8 cellular contexts compared by ENCODE assay signal in the genomic region with DNA sequence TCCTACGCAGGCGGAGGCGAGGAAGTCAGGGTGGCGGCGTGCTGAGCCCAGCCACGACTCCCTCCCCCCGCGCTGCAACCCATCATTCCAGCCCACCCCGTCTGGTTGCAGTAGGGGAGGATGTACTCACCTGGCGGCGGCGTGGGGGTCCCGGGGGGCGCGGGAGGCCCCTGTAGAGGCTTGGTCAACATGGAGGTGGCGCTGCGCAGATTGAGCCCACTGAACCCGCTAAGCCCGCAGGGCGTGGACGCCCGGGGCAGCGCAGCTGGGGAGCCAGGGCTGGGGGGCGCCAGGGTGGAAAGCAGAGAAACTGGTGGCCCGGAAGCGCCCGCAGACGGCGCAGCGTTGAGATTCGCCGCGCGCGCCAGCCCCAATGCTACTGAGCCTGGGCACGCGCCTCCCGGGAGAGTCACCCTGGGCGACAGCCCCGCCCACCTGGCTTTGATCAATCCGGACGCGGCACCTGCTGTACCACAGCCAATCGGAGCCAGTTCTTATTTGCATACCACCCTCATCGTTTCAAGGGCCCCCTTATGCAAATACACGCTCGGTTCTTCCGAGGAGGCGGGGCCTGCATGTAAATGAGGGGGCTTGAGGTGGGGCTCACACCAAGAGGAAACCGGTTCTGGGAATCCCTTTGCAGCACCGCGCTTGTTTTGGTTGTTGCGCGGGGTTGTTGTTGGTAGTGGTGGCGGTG. TPM values are rescaled to one million over a fixed set of nuclear protein-coding genes. Genes with fewer than 3 reads are reported as not detected.
A peak's percentile ranks its signal among the peaks of the same experiment; 100 is the strongest.
DNase-seq lines count a peak whose midpoint lies in the region; ATAC-seq, FAIRE-seq and TF ChIP-seq lines count a peak whose summit lies in the region.

A gene (minus strand): TSS at position 381 of the 697 bp plus-strand sequence. CDS start 190 bp downstream, at position 191.

- peak; percentile 66 for ATAC-seq in HG02840 (IDR thresholded peaks at IDR 0.05; ENCODE audit: low FRiP score, unreplicated experiment)
- ATAC-seq in activated naive CD8-positive, alpha-beta T cell treated with anti-CD3 and anti-CD28 coated beads, Interleukin-2, amount 10 ng/mL, durations not matched to agents 7 days and 5 days (ENCODE audit: low read depth): peak; percentile 79
- peak; percentile 89 to 91 for ATAC-seq in upper lobe of left lung (ENCODE audit: low FRiP score in 2 of 2)

- peaks cover 3 to 24% (median 4%) of the 10 kb centered on the region in 4 donors for H3K4me1 ChIP-seq in upper lobe of left lung

- H3K9me3 ChIP-seq in upper lobe of left lung: no peaks in the 10 kb centered on the region

- peak in 2 of 6 experiments; percentile 11 to 15 for TF ChIP-seq CTCF in upper lobe of left lung (IDR thresholded peaks at IDR 0.05)

- peak within 1 kb of the TSS; percentile 80 to 88 (median 85) for H3K27ac ChIP-seq in upper lobe of left lung

- peak; percentile 100 for FAIRE-seq in GM12891 (lab: Jason Lieb, UNC)

- peaks cover 28% of the 10 kb centered on the region for H3K4me1 Mint-ChIP-seq in activated naive CD8-positive, alpha-beta T cell treated with anti-CD3 and anti-CD28 coated beads, Interleukin-2, amount 10 ng/mL, durations not matched to agents 7 days and 5 days

- peak within 1 kb of the TSS; percentile 93 for H3K27ac Mint-ChIP-seq in activated naive CD8-positive, alpha-beta T cell treated with anti-CD3 and anti-CD28 coated beads, Interleukin-2, amount 10 ng/mL, durations not matched to agents 7 days and 5 days

- peak within 1 kb of the TSS; percentile 97 for H3K4me3 Mint-ChIP-seq in activated naive CD8-positive, alpha-beta T cell treated with anti-CD3 and anti-CD28 coated beads, Interleukin-2, amount 10 ng/mL, durations not matched to agents 7 days and 5 days

- H3K4me3 ChIP-seq in upper lobe of left lung: peak within 1 kb of the TSS; percentile 49 to 75 (median 64)

- peaks cover 0 to 6% (median 0%) of the 10 kb centered on the region in 4 donors for H3K27me3 ChIP-seq in upper lobe of left lung

- 43% methylated on average over 52 of the region's 55 CpGs; no CpG with 5 or more reads in 1 of the 2 donors for WGBS in upper lobe of left lung, 2 donors

- TF ChIP-seq POLR2A in GM12891 (IDR thresholded peaks at IDR 0.05; ENCODE audit: low read depth, low read length) (peak; percentile 94), upper lobe of left lung (IDR thresholded peaks at IDR 0.05) (peak in 3 of 4 donors; percentile 85 to 98 (median 97))

- H3K36me3 Mint-ChIP-seq in activated naive CD8-positive, alpha-beta T cell treated with anti-CD3 and anti-CD28 coated beads, Interleukin-2, amount 10 ng/mL, durations not matched to agents 7 days and 5 days: peaks cover 14% of the 10 kb centered on the region

- no peaks in the 10 kb centered on the region for H3K9me3 Mint-ChIP-seq in activated naive CD8-positive, alpha-beta T cell treated with anti-CD3 and anti-CD28 coated beads, Interleukin-2, amount 10 ng/mL, durations not matched to agents 7 days and 5 days

- TF ChIP-seq EP300 in upper lobe of left lung (IDR thresholded peaks at IDR 0.05): peak in 1 of 4 donors; percentile 24

- intact Hi-C loops in cardiac septum (cut with DNase I): loop anchor here (5.0 to 10.0 kb wide), 2 partner anchors 39 to 274 kb away; a partner anchor contains a TSS

- H3K27me3 Mint-ChIP-seq in activated naive CD8-positive, alpha-beta T cell treated with anti-CD3 and anti-CD28 coated beads, Interleukin-2, amount 10 ng/mL, durations not matched to agents 7 days and 5 days: no peaks in the 10 kb centered on the region

- peaks cover 0 to 35% (median 17%) of the 10 kb centered on the region in 4 donors for H3K36me3 ChIP-seq in upper lobe of left lung

- POLR2A ChIA-PET in activated naive CD8-positive, alpha-beta T cell treated with anti-CD3 and anti-CD28 coated beads, Interleukin-2, amount 10 ng/mL, durations not matched to agents 7 days and 5 days (lab: Charles Lee): interaction anchor here (0.7 to 4.2 kb wide), 2 partner anchors 20 to 39 kb away, joined by 4 to 51 read pairs; no protein-coding TSS in a partner anchor

- DNase-seq in GM12891 (ENCODE audit: insufficient read length, low spot score): peak; percentile 73
- peak; percentile 88 for DNase-seq in NCI-H1436 (lab: John Stamatoyannopoulos, UW)
- DNase-seq in SW 1271 (lab: John Stamatoyannopoulos, UW): peak; percentile 4 to 70
- peak; percentile 89 for DNase-seq in activated naive CD8-positive, alpha-beta T cell treated with anti-CD3 and anti-CD28 coated beads, Interleukin-2, amount 10 ng/mL, durations not matched to agents 7 days and 5 days
- DNase-seq in cardiac septum (ENCODE audit: low spot score): peak; percentile 95
- DNase-seq in pons (ENCODE audit: low spot score): peak; percentile 78
- DNase-seq in upper lobe of left lung: peak; percentile 93 to 95

TF ChIP-seq in GM12891, 5 proteins besides CTCF, POLR2A, EP300 and RAD21:
- peak; percentile 99 for TF ChIP-seq POU2F2 (IDR thresholded peaks at IDR 0.05; ENCODE audit: low read depth, low read length)
- TF ChIP-seq SPI1 (IDR thresholded peaks at IDR 0.05; ENCODE audit: low read depth, low read length): no peak
- peak; percentile 98 for TF ChIP-seq TAF1 (IDR thresholded peaks at IDR 0.05; ENCODE audit: low read depth, low read length)
- TF ChIP-seq POLR2AphosphoS5 (IDR thresholded peaks at IDR 0.05; ENCODE audit: low read depth, low read length): peak; percentile 94
- no peak for TF ChIP-seq PAX5 (IDR thresholded peaks at IDR 0.05; ENCODE audit: insufficient read depth, low read length, severe bottlenecking)

RNA-seq across cellular contexts. Expression of the gene that starts here (rescaled TPM):
- polyA plus RNA-seq in GM12891 (2012; ENCODE audit: low read depth, missing spikeins): 92.2 TPM
- total RNA-seq in activated naive CD8-positive, alpha-beta T cell treated with anti-CD3 and anti-CD28 coated beads, Interleukin-2, amount 10 ng/mL, durations not matched to agents 7 days and 5 days: 10 to 100 TPM; 63.1 to 63.2 TPM
- total RNA-seq in cardiac septum (2.7 TPM), upper lobe of left lung (10 to 100 TPM; 16.3 to 36.1 (median 26.2) TPM)

Comparison
In these comparisons a context has a peak if more than half of its experiments do, and no peak if none do; other contexts are left out.
1. Peak in every context shown above with its lines: DNase-seq, ATAC-seq, H3K4me3 ChIP-seq and H3K27ac ChIP-seq.
2. DNase-seq: peak in every context shown above with its lines; median percentile 95 in cardiac septum; 94 in upper lobe of left lung; 89 in activated naive CD8-positive, alpha-beta T cell treated with anti-CD3 and anti-CD28 coated beads, Interleukin-2, amount 10 ng/mL, durations not matched to agents 7 days and 5 days; 88 in NCI-H1436; 78 in pons; 73 in GM12891; 37 in SW 1271.